Comparison of ENCODE assay signal across 8 cellular contexts in genomic region chr1:201184734-201185453, GRCh38. TPM values are rescaled to one million over a fixed set of nuclear protein-coding genes. Genes with fewer than 3 reads are reported as not detected.
DNase-seq lines count a peak whose midpoint lies in the region; ATAC-seq and TF ChIP-seq lines count a peak whose summit lies in the region.

No MANE protein-coding gene starts in this region.

- no peaks in the 10 kb centered on the region for H3K36me3 ChIP-seq in Caco-2 (ENCODE audit: control insufficient read depth, insufficient read depth, low read length)

- CTCF ChIA-PET in Caco-2 (lab: Charles Lee) = interaction anchor here (0.8 to 1.8 kb wide), 3 partner anchors 31 to 99 kb away, joined by 3 to 6 read pairs (median 3); partner anchors contain the start of gene TMEM9

- intact Hi-C loops in Caco-2 (cut with micrococcal nuclease; ENCODE audit: unreplicated experiment) = loop anchor here (1.0 to 2.0 kb wide), 2 partner anchors 36 to 38 kb away; no protein-coding TSS in a partner anchor

- no peaks in the 10 kb centered on the region for H3K4me1 ChIP-seq in Caco-2

- no peaks in the 10 kb centered on the region; the same call in 1 of the 2 replicates for H3K27me3 ChIP-seq in Caco-2 (replicated peaks; ENCODE audit: control insufficient read depth, insufficient read depth, low read length)

- no peaks in the 10 kb centered on the region for H3K9me3 Mint-ChIP-seq in Caco-2 (ENCODE audit: unreplicated experiment)
- H3K9me3 Mint-ChIP-seq in progenitor cell of endocrine pancreas (ENCODE audit: low read depth) = no peaks in the 10 kb centered on the region
- H3K9me3 Mint-ChIP-seq in stimulated activated effector memory CD8-positive, alpha-beta T cell treated with anti-CD3 and anti-CD28 coated beads, Interleukin-12 subunit alpha, Interleukin-12 subunit beta, amount 100 ng/mL, for 72 hours = no peaks in the 10 kb centered on the region

- in situ Hi-C loops in SK-MEL-5 (cut with HindIII; ENCODE audit: low pct_unique_long_range_greater_than_20kb, low sequenced_read_pairs) = no loop called here

- POLR2A ChIA-PET in Caco-2 (lab: Charles Lee) = no interaction called here

- no TSS peak for BruUV-seq in Caco-2 (replicated peaks; lab: Mats Ljungman, UMichigan)

- H3K4me3 ChIP-seq in Caco-2 (ENCODE audit: low read depth, low read length) (no peak overlapping the region), fibroblast of villous mesenchyme (ENCODE audit: low read depth, low read length) (no peak overlapping the region)

- H3K4me3 Mint-ChIP-seq in Caco-2 (ENCODE audit: unreplicated experiment) = no peak overlapping the region
- H3K4me3 Mint-ChIP-seq in progenitor cell of endocrine pancreas (ENCODE audit: low read depth) = no peak overlapping the region
- H3K4me3 Mint-ChIP-seq in stimulated activated effector memory CD8-positive, alpha-beta T cell treated with anti-CD3 and anti-CD28 coated beads, Interleukin-12 subunit alpha, Interleukin-12 subunit beta, amount 100 ng/mL, for 72 hours = no peak overlapping the region

- no peaks in the 10 kb centered on the region for H3K9me3 ChIP-seq in Caco-2

- H3K4me1 Mint-ChIP-seq in Caco-2 (ENCODE audit: low read depth, unreplicated experiment) (peaks cover 8% of the 10 kb centered on the region), progenitor cell of endocrine pancreas (ENCODE audit: low read depth) (peaks cover 4% of the 10 kb centered on the region)
- H3K4me1 Mint-ChIP-seq in stimulated activated effector memory CD8-positive, alpha-beta T cell treated with anti-CD3 and anti-CD28 coated beads, Interleukin-12 subunit alpha, Interleukin-12 subunit beta, amount 100 ng/mL, for 72 hours = peaks cover 21% of the 10 kb centered on the region

- H3K27me3 Mint-ChIP-seq in Caco-2 (ENCODE audit: insufficient read depth, unreplicated experiment) = peaks cover 3% of the 10 kb centered on the region
- H3K27me3 Mint-ChIP-seq in progenitor cell of endocrine pancreas = peaks cover 27% of the 10 kb centered on the region

- TF ChIP-seq CTCF in Caco-2 (IDR thresholded peaks at IDR 0.05; ENCODE audit: insufficient read depth in 1 of 2, low read depth in 1 of 2, low read length in 1 of 2, severe bottlenecking in 1 of 2, unreplicated experiment in 1 of 2) (peak; percentile 69 to 86), fibroblast of villous mesenchyme (IDR thresholded peaks at IDR 0.05; ENCODE audit: insufficient read depth, low read depth, low read length) (peak; percentile 73), progenitor cell of endocrine pancreas (IDR thresholded peaks at IDR 0.05; ENCODE audit: unreplicated experiment) (peak; percentile 41)

- DNase-seq in Caco-2 = peak; percentile 68 to 70
- peak; percentile 72 for DNase-seq in HT-29 (ENCODE audit: low spot score)
- DNase-seq in SK-MEL-5 (ENCODE audit: low read depth, low spot score) = peak; percentile 82
- peak; percentile 78 for DNase-seq in fibroblast of villous mesenchyme (ENCODE audit: low read depth)
- DNase-seq in progenitor cell of endocrine pancreas (ENCODE audit: low spot score, unreplicated experiment) = no peak
- no peak for DNase-seq in stimulated activated effector memory CD8-positive, alpha-beta T cell treated with anti-CD3 and anti-CD28 coated beads, Interleukin-12 subunit alpha, Interleukin-12 subunit beta, amount 100 ng/mL, for 72 hours (ENCODE audit: low spot score in 2 of 2)

- no peaks in the 10 kb centered on the region for H3K36me3 Mint-ChIP-seq in Caco-2 (ENCODE audit: insufficient read depth, unreplicated experiment)
- no peaks in the 10 kb centered on the region for H3K36me3 Mint-ChIP-seq in progenitor cell of endocrine pancreas (ENCODE audit: insufficient read depth)
- H3K36me3 Mint-ChIP-seq in stimulated activated effector memory CD8-positive, alpha-beta T cell treated with anti-CD3 and anti-CD28 coated beads, Interleukin-12 subunit alpha, Interleukin-12 subunit beta, amount 100 ng/mL, for 72 hours = no peaks in the 10 kb centered on the region

- no peak overlapping the region for H3K27ac Mint-ChIP-seq in Caco-2 (ENCODE audit: unreplicated experiment)
- H3K27ac Mint-ChIP-seq in progenitor cell of endocrine pancreas = peak overlapping the region; percentile 8
- no peak overlapping the region for H3K27ac Mint-ChIP-seq in stimulated activated effector memory CD8-positive, alpha-beta T cell treated with anti-CD3 and anti-CD28 coated beads, Interleukin-12 subunit alpha, Interleukin-12 subunit beta, amount 100 ng/mL, for 72 hours

- no peak for ATAC-seq in GM19463 (IDR thresholded peaks at IDR 0.05; ENCODE audit: unreplicated experiment)
- no peak for ATAC-seq in HG02798 (IDR thresholded peaks at IDR 0.05; ENCODE audit: poor library complexity, unreplicated experiment)
- ATAC-seq in stimulated activated effector memory CD8-positive, alpha-beta T cell treated with anti-CD3 and anti-CD28 coated beads, Interleukin-12 subunit alpha, Interleukin-12 subunit beta, amount 100 ng/mL, for 72 hours = no peak

RNA-seq across cellular contexts. Expression of gene IGFN1, which starts 5.7 kb away (rescaled TPM):
- 0.23 TPM in 1 of 2 replicates, not detected in the other for total RNA-seq in Caco-2 (2022)
- 0.03 TPM in 2 replicates for total RNA-seq in HT-29 (2014; rRNA removed; shearing (Covaris generic))
- 0.19 and 0.50 TPM in 2 replicates for total RNA-seq in SK-MEL-5 (2014; rRNA removed; shearing (Covaris generic))
- polyA plus RNA-seq in SK-MEL-5 (2015; cell fraction: cytosol; rRNA removed) = 0.06 and 0.09 TPM in 2 replicates
- polyA plus RNA-seq in SK-MEL-5 (2015; cell fraction: nucleus; rRNA removed) = 1.4 and 1.8 TPM in 2 replicates
- total RNA-seq in fibroblast of villous mesenchyme = under 0.01 TPM in 2 replicates
- 0.38 and 0.44 TPM in 2 replicates for total RNA-seq in progenitor cell of endocrine pancreas

RNA-seq across cellular contexts. Expression of gene TMEM9, which starts 30.6 kb away (rescaled TPM):
- 111 and 125 TPM in 2 replicates for total RNA-seq in Caco-2 (2022)
- total RNA-seq in HT-29 (2014; rRNA removed; shearing (Covaris generic)) = 140 and 141 TPM in 2 replicates
- 126 and 132 TPM in 2 replicates for total RNA-seq in SK-MEL-5 (2014; rRNA removed; shearing (Covaris generic))
- polyA plus RNA-seq in SK-MEL-5 (2015; cell fraction: cytosol; rRNA removed) = 135 and 150 TPM in 2 replicates
- polyA plus RNA-seq in SK-MEL-5 (2015; cell fraction: nucleus; rRNA removed) = 63.9 and 75.5 TPM in 2 replicates
- 41.2 and 52.2 TPM in 2 replicates for total RNA-seq in fibroblast of villous mesenchyme
- 146 TPM in 2 replicates for total RNA-seq in progenitor cell of endocrine pancreas

RNA-seq across cellular contexts. Expression of gene ASCL5, which starts 57.9 kb away (rescaled TPM):
- total RNA-seq in Caco-2 (2022) (0.26 and 0.48 TPM in 2 replicates), fibroblast of villous mesenchyme (not detected in 2 replicates), progenitor cell of endocrine pancreas (0.26 and 0.36 TPM in 2 replicates)
- not detected in 2 replicates for total RNA-seq in HT-29 (2014; rRNA removed; shearing (Covaris generic))
- total RNA-seq in SK-MEL-5 (2014; rRNA removed; shearing (Covaris generic)) = not detected in 2 replicates
- polyA plus RNA-seq in SK-MEL-5 (2015; cell fraction: cytosol; rRNA removed) = not detected in 2 replicates
- not detected in 2 replicates for polyA plus RNA-seq in SK-MEL-5 (2015; cell fraction: nucleus; rRNA removed)

Comparison
In these comparisons a context has a peak if more than half of its experiments do, and no peak if none do; other contexts are left out.
1. DNase-seq: peak in Caco-2 (2 of 2), HT-29 (single experiment), SK-MEL-5 (single experiment) and fibroblast of villous mesenchyme (single experiment); none in progenitor cell of endocrine pancreas (single experiment) and stimulated activated effector memory CD8-positive, alpha-beta T cell treated with anti-CD3 and anti-CD28 coated beads, Interleukin-12 subunit alpha, Interleukin-12 subunit beta, amount 100 ng/mL, for 72 hours (0 of 2).
2. Peak in every context shown above with its lines, with median percentiles within 50 percentile points of each other: CTCF ChIP-seq.